Comparison of ENCODE assay signal across 23 cellular contexts in the genomic region with DNA sequence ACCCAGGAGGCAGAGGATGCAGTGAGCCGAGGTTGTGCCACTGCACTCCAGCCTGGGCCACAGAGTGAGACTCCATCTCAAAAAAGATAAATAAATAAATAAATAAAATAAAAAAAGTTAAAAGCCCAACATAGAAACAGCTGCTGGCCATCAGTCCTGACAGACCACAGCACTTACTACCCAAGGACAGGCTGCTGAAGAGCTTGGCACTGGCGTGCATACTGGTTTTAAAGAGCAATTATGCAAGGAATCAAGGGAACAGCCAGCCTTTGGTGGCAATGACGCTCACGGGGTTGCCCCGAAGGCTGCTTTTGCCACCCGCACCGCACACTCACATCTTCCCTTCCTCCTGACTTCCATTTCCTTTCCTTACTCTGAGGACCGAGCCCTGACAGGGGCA. TPM values are rescaled to one million over a fixed set of nuclear protein-coding genes. Genes with fewer than 3 reads are reported as not detected.
DNase-seq lines count a peak whose midpoint lies in the region; ATAC-seq and TF ChIP-seq lines count a peak whose summit lies in the region.
"Had no signal": no experiment of that assay in that cellular context is flagged by ENCODE, and none has a peak within 500 bp of the region (broad histone marks: within the 10 kb centered on the region; RNA-seq: fewer than 3 reads in every experiment).

No MANE protein-coding gene starts in this region.

- H3K4me3 ChIP-seq in HEK293 (ENCODE audit: low read depth, low read length), result no peak overlapping the region
- no peak overlapping the region for H3K4me3 ChIP-seq in gastroesophageal sphincter
- no peak overlapping the region for H3K4me3 ChIP-seq in stomach
- H3K4me3 ChIP-seq: breast epithelium had no signal

- 77% methylated on average over 7 of the region's 8 CpGs; no CpG with 5 or more reads in 1 of the 2 donors for WGBS in gastroesophageal sphincter (ENCODE audit: low coverage in 1 of 2), 2 donors
- WGBS in stomach, 5 donors, result 78 to 91% (median 85%) methylated on average over 8 of the region's 8 CpGs

- H3K9me3 ChIP-seq in HEK293 (ENCODE audit: control insufficient read depth, insufficient read depth, low read depth, low read length) (no peaks in the 10 kb centered on the region), gastroesophageal sphincter (no peaks in the 10 kb centered on the region), stomach (no peaks in the 10 kb centered on the region)
- H3K9me3 ChIP-seq: breast epithelium, neutrophil had no signal

- TF ChIP-seq EP300 in gastroesophageal sphincter (IDR thresholded peaks at IDR 0.05), result no peak
- no peak for TF ChIP-seq EP300 in stomach (IDR thresholded peaks at IDR 0.05)

- H3K36me3 ChIP-seq in HEK293 (ENCODE audit: control insufficient read depth in 2 of 2, insufficient read depth in 1 of 2, low read length in 2 of 2), result peaks cover 4 to 41% of the 10 kb centered on the region in 2 experiments
- peaks cover 0 to 10% of the 10 kb centered on the region in 2 donors for H3K36me3 ChIP-seq in gastroesophageal sphincter
- peaks cover 0 to 12% (median 8%) of the 10 kb centered on the region in 4 donors for H3K36me3 ChIP-seq in stomach
- H3K36me3 ChIP-seq: breast epithelium had no signal

- intact Hi-C loops in stomach (cut with DNase I; ENCODE audit: low total_unique reads), result no loop called here

- TF ChIP-seq CTCF in HEK293 (tag by site-specific recombination; IDR thresholded peaks at IDR 0.05), result no peak
- TF ChIP-seq CTCF in gastroesophageal sphincter (IDR thresholded peaks at IDR 0.05), result no peak
- no peak for TF ChIP-seq CTCF in stomach (IDR thresholded peaks at IDR 0.05)

- peak; percentile 41 for DNase-seq in mucosa of gallbladder (ENCODE audit: low spot score)
- DNase-seq in stomach, result no peak
- DNase-seq in globus pallidus (ENCODE audit: low spot score), result no peak
- DNase-seq: activated CD4-positive, alpha-beta T cell treated with anti-CD3 and anti-CD28 coated beads for 36 hours; activated CD8-positive, alpha-beta T cell treated with anti-CD3 and anti-CD28 coated beads, Interleukin-2, amount 10 ng/mL, durations not matched to agents 7 days and 5 days; CD8-positive, alpha-beta T cell; H9; Karpas-422; mesendoderm; NCI-H1417 treated with DMSO at 0.1 percent for 48 hours; NCI-H2081; NCI-H226; NCI-H69; PC-3; SHP77; stimulated activated CD4-positive, alpha-beta T cell treated with anti-CD3 and anti-CD28 coated beads, Interleukin-4, amount 100 ng/mL, for 24 hours had no signal

- no peak for TF ChIP-seq POLR2A in gastroesophageal sphincter (IDR thresholded peaks at IDR 0.05)
- TF ChIP-seq POLR2A in stomach (IDR thresholded peaks at IDR 0.05), result no peak

- CTCF ChIA-PET in HEK293 (lab: Yijun Ruan, JAX), result no interaction called here

- H3K27ac ChIP-seq in HEK293 (ENCODE audit: extremely low read depth, low read depth, low read length) (no peak overlapping the region), gastroesophageal sphincter (peak overlapping the region; percentile 15 to 97 (median 92)), stomach (peak overlapping the region in 4 of 5 donors; percentile 45 to 95 (median 59))
- H3K27ac ChIP-seq: breast epithelium, neutrophil had no signal

- POLR2A ChIA-PET in HEK293 (lab: Yijun Ruan, JAX), result interaction anchor here (1.6 kb wide), 1 partner anchor 33 kb away, joined by 4 read pairs; no protein-coding TSS in a partner anchor

- ATAC-seq in gastroesophageal sphincter (no peak), GM18858 (IDR thresholded peaks at IDR 0.05; ENCODE audit: unreplicated experiment) (no peak), GM21367 (IDR thresholded peaks at IDR 0.05; ENCODE audit: unreplicated experiment) (no peak)
- ATAC-seq: activated CD4-positive, alpha-beta T cell treated with anti-CD3 and anti-CD28 coated beads for 36 hours; activated CD8-positive, alpha-beta T cell treated with anti-CD3 and anti-CD28 coated beads, Interleukin-2, amount 10 ng/mL, durations not matched to agents 7 days and 5 days; CD8-positive, alpha-beta T cell; left lobe of liver; PC-3 had no signal

- no peaks in the 10 kb centered on the region for H3K27me3 ChIP-seq in gastroesophageal sphincter
- H3K27me3 ChIP-seq in stomach, result no peaks in the 10 kb centered on the region
- H3K27me3 ChIP-seq: breast epithelium, neutrophil had no signal

- H3K4me1 ChIP-seq in HEK293 (ENCODE audit: control insufficient read depth, insufficient read depth, low read length) (peaks cover 5% of the 10 kb centered on the region), gastroesophageal sphincter (peaks cover 9 to 79% (median 61%) of the 10 kb centered on the region in 3 donors), stomach (peaks cover 39 to 72% (median 61%) of the 10 kb centered on the region in 4 donors)

TF ChIP-seq in HEK293, 187 proteins besides CTCF, POLR2A, EP300 and RAD21:
- no peak for TF ChIP-seq ZNF76 (tag by site-specific recombination; IDR thresholded peaks at IDR 0.05; ENCODE audit: borderline replicate concordance, low read depth)
- TF ChIP-seq, protein P1, sequence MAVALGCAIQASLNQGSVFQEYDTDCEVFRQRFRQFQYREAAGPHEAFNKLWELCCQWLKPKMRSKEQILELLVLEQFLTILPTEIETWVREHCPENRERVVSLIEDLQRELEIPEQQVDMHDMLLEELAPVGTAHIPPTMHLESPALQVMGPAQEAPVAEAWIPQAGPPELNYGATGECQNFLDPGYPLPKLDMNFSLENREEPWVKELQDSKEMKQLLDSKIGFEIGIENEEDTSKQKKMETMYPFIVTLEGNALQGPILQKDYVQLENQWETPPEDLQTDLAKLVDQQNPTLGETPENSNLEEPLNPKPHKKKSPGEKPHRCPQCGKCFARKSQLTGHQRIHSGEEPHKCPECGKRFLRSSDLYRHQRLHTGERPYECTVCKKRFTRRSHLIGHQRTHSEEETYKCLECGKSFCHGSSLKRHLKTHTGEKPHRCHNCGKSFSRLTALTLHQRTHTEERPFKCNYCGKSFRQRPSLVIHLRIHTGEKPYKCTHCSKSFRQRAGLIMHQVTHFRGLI (tag by site-specific recombination; IDR thresholded peaks at IDR 0.05), result peak; percentile 71; the same call in 1 of the 2 replicates

RNA-seq across cellular contexts. Expression of a gene that starts 4.2 kb away (rescaled TPM):
- total RNA-seq in gastroesophageal sphincter (10 to 100 TPM in 2 of 4 donors, 1 to 10 TPM in 2; 7.1 to 20.7 (median 9.3) TPM), mucosa of gallbladder (6.4 TPM), stomach (1 to 10 TPM in 3 of 5 donors, not detected in 2; 1.1 to 2.8 (median 1.3) TPM)
- polyA plus RNA-seq in stomach, result 1 to 10 TPM; 1.2 to 3.0 (median 1.5) TPM

RNA-seq across cellular contexts. Expression of a gene that starts 35.1 kb away (rescaled TPM):
- total RNA-seq in gastroesophageal sphincter (10 to 100 TPM; 24.8 to 91.5 (median 46.6) TPM), mucosa of gallbladder (110 TPM), stomach (100 to 1,000 TPM in 2 of 5 donors, 10 to 100 TPM in 3; 41.6 to 378 (median 65.8) TPM)
- polyA plus RNA-seq in stomach, result 10 to 100 TPM in 1 of 3 donors, 1 to 10 TPM in 2; 6.9 to 11.8 (median 9.8) TPM
